19 cellular contexts compared by ENCODE assay signal in genomic region chr14:53360821-53361220, GRCh38.
"Had no signal": no experiment of that assay in that cellular context is flagged by ENCODE, and none has a peak within 500 bp of the region (broad histone marks: within the 10 kb centered on the region; RNA-seq: fewer than 3 reads in every experiment).

No MANE protein-coding gene starts in this region.

- H3K27ac ChIP-seq: HL-60, RWPE1 had no signal

- ATAC-seq: Panc1, PC-3 had no signal

- H3K4me3 ChIP-seq: MG63 had no signal

- H3K36me3 ChIP-seq: MG63 had no signal

- H3K9me3 ChIP-seq: MG63 had no signal

- H3K27me3 ChIP-seq: MG63 had no signal

- DNase-seq: KBM-7, MG63, NCI-H1092, NCI-H1436, NCI-H187, NCI-H2029, NCI-H2081 treated with DMSO at 0.1 percent for 48 hours, NCI-H2171, NCI-H226, NCI-H446, NCI-H510A, NCI-H524 treated with DMSO at 0.1 percent for 48 hours, NCI-H69, NCI-H774, PC-3, SHP77 had no signal
